ENCODE assay signal across 1 cellular context in the genomic region with DNA sequence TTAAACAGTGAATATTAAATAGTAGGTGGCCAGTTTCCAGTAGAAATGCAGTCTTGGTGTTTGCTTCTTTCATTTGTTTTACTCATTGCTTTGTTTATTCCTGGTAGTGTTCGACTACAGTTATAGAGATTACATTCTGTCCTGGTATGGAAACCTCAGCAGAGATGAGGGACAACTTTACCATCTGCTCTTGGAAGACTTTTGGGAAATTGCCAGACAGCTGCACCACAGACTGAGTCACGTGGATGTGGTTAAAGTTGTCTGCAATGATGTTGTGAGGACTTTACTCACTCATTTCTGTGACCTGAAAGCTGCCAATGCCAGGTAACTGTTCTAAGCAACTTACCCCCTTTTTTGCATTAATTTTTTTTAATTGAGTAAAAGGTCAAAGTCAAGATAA.
TF ChIP-seq lines count a peak whose summit lies in the region.

No MANE protein-coding gene starts in this region.

TF ChIP-seq in IMR-90, 13 proteins besides CTCF, POLR2A, EP300 and RAD21:
- TF ChIP-seq CEBPB (IDR thresholded peaks at IDR 0.05; ENCODE audit: low read depth, low read length) (0 out of 2 replicates have a peak, but pooled peaks have one; percentile 9), BHLHE40 (IDR thresholded peaks at IDR 0.05; ENCODE audit: low read depth, low read length) (peak; percentile 91), FOS (IDR thresholded peaks at IDR 0.05; ENCODE audit: low read depth, low read length) (peak; percentile 22; the same call in 1 of the 2 replicates), RCOR1 (IDR thresholded peaks at IDR 0.05; ENCODE audit: insufficient replicate concordance, low read length) (peak; percentile 69)
- TF ChIP-seq, protein P1, sequence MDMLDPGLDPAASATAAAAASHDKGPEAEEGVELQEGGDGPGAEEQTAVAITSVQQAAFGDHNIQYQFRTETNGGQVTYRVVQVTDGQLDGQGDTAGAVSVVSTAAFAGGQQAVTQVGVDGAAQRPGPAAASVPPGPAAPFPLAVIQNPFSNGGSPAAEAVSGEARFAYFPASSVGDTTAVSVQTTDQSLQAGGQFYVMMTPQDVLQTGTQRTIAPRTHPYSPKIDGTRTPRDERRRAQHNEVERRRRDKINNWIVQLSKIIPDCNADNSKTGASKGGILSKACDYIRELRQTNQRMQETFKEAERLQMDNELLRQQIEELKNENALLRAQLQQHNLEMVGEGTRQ (IDR thresholded peaks at IDR 0.05; ENCODE audit: low read depth, low read length), result peak; percentile 60; the same call in 1 of the 2 replicates
